8 cellular contexts compared by ENCODE assay signal in the genomic region with DNA sequence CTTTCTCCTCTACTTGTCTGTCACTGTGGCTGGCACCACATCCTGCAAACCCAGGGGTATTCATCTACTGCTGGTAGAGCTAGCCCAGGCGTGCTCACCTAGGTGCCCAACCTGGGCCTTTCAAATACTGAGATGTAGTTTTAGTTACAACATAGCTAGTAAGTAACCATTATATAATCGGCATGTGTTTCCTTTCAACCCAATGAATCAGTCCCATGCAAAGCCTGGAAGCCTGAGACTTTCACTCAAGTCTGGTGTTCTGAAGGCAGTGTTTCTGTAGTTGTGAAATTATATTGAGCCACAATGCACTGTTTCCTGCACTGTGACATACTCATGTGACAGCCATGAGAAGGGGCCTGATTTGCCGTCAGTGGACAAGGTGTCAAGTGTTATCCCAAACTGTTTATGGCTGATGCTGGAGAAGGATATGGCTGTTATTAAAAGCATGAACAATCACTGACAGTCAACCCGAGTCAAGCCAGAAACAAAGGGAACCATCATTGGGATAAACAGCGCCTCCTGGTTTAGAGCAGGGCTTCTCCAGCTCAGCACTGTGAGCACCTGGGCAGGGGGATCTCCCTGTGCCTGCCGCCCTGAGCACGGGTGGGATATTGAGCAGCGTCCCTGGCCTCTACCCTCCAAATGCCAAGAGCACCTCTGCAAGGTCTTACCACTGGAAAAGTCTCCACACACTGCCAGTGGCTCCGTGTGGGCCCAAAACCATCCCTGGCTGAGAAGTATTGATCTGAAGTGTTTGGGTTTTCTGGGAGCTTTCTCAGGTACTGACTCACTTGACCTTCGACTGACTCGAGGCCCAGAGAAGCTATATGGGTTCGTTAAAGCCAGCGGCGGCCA. TPM values are rescaled to one million over a fixed set of nuclear protein-coding genes. Genes with fewer than 3 reads are reported as not detected.
A peak's percentile ranks its signal among the peaks of the same experiment; 100 is the strongest.
DNase-seq lines count a peak whose midpoint lies in the region; ATAC-seq, FAIRE-seq and TF ChIP-seq lines count a peak whose summit lies in the region.

No MANE protein-coding gene starts in this region.

- peaks cover 35% of the 10 kb centered on the region for H4K20me1 ChIP-seq in keratinocyte (ENCODE audit: control insufficient read depth, extremely low read depth, insufficient read depth, low read length)

- H3K4me3 ChIP-seq in keratinocyte (ENCODE audit: control insufficient read depth in 2 of 3, extremely low read depth in 1 of 3, insufficient read depth in 2 of 3, low read depth in 1 of 3, low read length in 3 of 3) = peak overlapping the region; percentile 70 to 91 (median 79)

- H3K27me3 ChIP-seq in keratinocyte (ENCODE audit: control insufficient read depth, extremely low read depth, insufficient read depth, low read length) = no peaks in the 10 kb centered on the region

- no peaks in the 10 kb centered on the region for H3K9me3 ChIP-seq in keratinocyte (ENCODE audit: control insufficient read depth, low read depth, low read length)

- peaks cover 7% of the 10 kb centered on the region for H3K9me1 ChIP-seq in keratinocyte (ENCODE audit: control insufficient read depth, extremely low read depth, insufficient read depth, low read length)

- no peak overlapping the region for H2AFZ ChIP-seq in keratinocyte (ENCODE audit: control insufficient read depth, low read length)

- dilution Hi-C loops in keratinocyte (cut with MboI; ENCODE audit: extremely low pct_ligation_motif_present, low sequenced_read_pairs) = no loop called here

- H3K9ac ChIP-seq in keratinocyte (ENCODE audit: control insufficient read depth, extremely low read depth, insufficient read depth, low read length) = peak overlapping the region; percentile 87

- DNase-seq in NCI-H2227 (lab: John Stamatoyannopoulos, UW; ENCODE audit: unreplicated experiment) (peak; percentile 33), NCI-H2227 treated with DMSO at 0.1 percent for 48 hours (lab: John Stamatoyannopoulos, UW) (no peak), keratinocyte (ENCODE audit: low read depth, low spot score) (no peak)
- peak; percentile 39 for DNase-seq in activated naive CD8-positive, alpha-beta T cell treated with anti-CD3 and anti-CD28 coated beads, Interleukin-2, amount 50 U/mL, for 24 hours

- H3K4me1 ChIP-seq in keratinocyte (ENCODE audit: control insufficient read depth, extremely low read depth, insufficient read depth, low read length) = peaks cover 20% of the 10 kb centered on the region

- H3K36me3 ChIP-seq in keratinocyte (ENCODE audit: control insufficient read depth in 2 of 2, extremely low read depth in 1 of 2, insufficient read depth in 2 of 2, low read length in 2 of 2) = peaks cover 33 to 41% of the 10 kb centered on the region in 2 experiments

- peaks cover 52% of the 10 kb centered on the region for H3K36me3 Mint-ChIP-seq in activated naive CD8-positive, alpha-beta T cell treated with anti-CD3 and anti-CD28 coated beads, Interleukin-2, amount 50 U/mL, for 24 hours (ENCODE audit: low read depth)
- H3K36me3 Mint-ChIP-seq in stimulated activated naive CD8-positive, alpha-beta T cell treated with anti-CD3 and anti-CD28 coated beads, Interleukin-15, Interleukin-2, amounts not matched to agents 100 ng/mL and 50 ng/mL, for 24 hours (ENCODE audit: low read depth) = peaks cover 65% of the 10 kb centered on the region

- H3K9me3 Mint-ChIP-seq in activated naive CD8-positive, alpha-beta T cell treated with anti-CD3 and anti-CD28 coated beads, Interleukin-2, amount 50 U/mL, for 24 hours = no peaks in the 10 kb centered on the region
- no peaks in the 10 kb centered on the region for H3K9me3 Mint-ChIP-seq in stimulated activated naive CD8-positive, alpha-beta T cell treated with anti-CD3 and anti-CD28 coated beads, Interleukin-15, Interleukin-2, amounts not matched to agents 100 ng/mL and 50 ng/mL, for 24 hours

- H3K4me3 Mint-ChIP-seq in activated naive CD8-positive, alpha-beta T cell treated with anti-CD3 and anti-CD28 coated beads, Interleukin-2, amount 50 U/mL, for 24 hours = peak overlapping the region; percentile 89
- H3K4me3 Mint-ChIP-seq in stimulated activated naive CD8-positive, alpha-beta T cell treated with anti-CD3 and anti-CD28 coated beads, Interleukin-15, Interleukin-2, amounts not matched to agents 100 ng/mL and 50 ng/mL, for 24 hours = peak overlapping the region; percentile 93

- TF ChIP-seq CTCF in LNCAP (IDR thresholded peaks at IDR 0.05) (peak; percentile 56), keratinocyte (optimal IDR thresholded peaks at IDR 0.05 in 1 of 3, IDR thresholded peaks at IDR 0.05 in 1 of 3, conservative IDR thresholded peaks at IDR 0.05 in 1 of 3; ENCODE audit: extremely low read depth in 1 of 3, insufficient read depth in 2 of 3, low read length in 3 of 3) (peak; percentile 56 to 63 (median 58))

- H3K27ac ChIP-seq in keratinocyte (ENCODE audit: control insufficient read depth, insufficient read depth, low read length) = peak overlapping the region; percentile 79

- peak overlapping the region; percentile 91 for H3K4me2 ChIP-seq in keratinocyte (ENCODE audit: control insufficient read depth, extremely low read depth, insufficient read depth, low read depth, low read length)

- H3K79me2 ChIP-seq in keratinocyte (ENCODE audit: control insufficient read depth, insufficient read depth, low read length) = peaks cover 69% of the 10 kb centered on the region

- no peaks in the 10 kb centered on the region for H3K27me3 Mint-ChIP-seq in activated naive CD8-positive, alpha-beta T cell treated with anti-CD3 and anti-CD28 coated beads, Interleukin-2, amount 50 U/mL, for 24 hours
- H3K27me3 Mint-ChIP-seq in stimulated activated naive CD8-positive, alpha-beta T cell treated with anti-CD3 and anti-CD28 coated beads, Interleukin-15, Interleukin-2, amounts not matched to agents 100 ng/mL and 50 ng/mL, for 24 hours = no peaks in the 10 kb centered on the region

- H3K4me1 Mint-ChIP-seq in activated naive CD8-positive, alpha-beta T cell treated with anti-CD3 and anti-CD28 coated beads, Interleukin-2, amount 50 U/mL, for 24 hours = peaks cover 47% of the 10 kb centered on the region
- peaks cover 48% of the 10 kb centered on the region for H3K4me1 Mint-ChIP-seq in stimulated activated naive CD8-positive, alpha-beta T cell treated with anti-CD3 and anti-CD28 coated beads, Interleukin-15, Interleukin-2, amounts not matched to agents 100 ng/mL and 50 ng/mL, for 24 hours (ENCODE audit: low read depth)

- no peak for FAIRE-seq in keratinocyte (lab: Jason Lieb, UNC)

- peak overlapping the region; percentile 90 for H3K27ac Mint-ChIP-seq in activated naive CD8-positive, alpha-beta T cell treated with anti-CD3 and anti-CD28 coated beads, Interleukin-2, amount 50 U/mL, for 24 hours
- peak overlapping the region; percentile 96 for H3K27ac Mint-ChIP-seq in stimulated activated naive CD8-positive, alpha-beta T cell treated with anti-CD3 and anti-CD28 coated beads, Interleukin-15, Interleukin-2, amounts not matched to agents 100 ng/mL and 50 ng/mL, for 24 hours

- peak; percentile 44 for ATAC-seq in activated naive CD8-positive, alpha-beta T cell treated with anti-CD3 and anti-CD28 coated beads, Interleukin-2, amount 50 U/mL, for 24 hours
- ATAC-seq in GM21717 (IDR thresholded peaks at IDR 0.05; ENCODE audit: unreplicated experiment) (no peak), GM21423 (IDR thresholded peaks at IDR 0.05; ENCODE audit: unreplicated experiment) (no peak)

RNA-seq across cellular contexts. Expression of gene PSMA7, which starts 1.6 kb away (rescaled TPM):
- 383 to 439 TPM (median 412 TPM) in 3 replicates for polyA plus RNA-seq in keratinocyte
- 290 TPM for polyA plus RNA-seq in keratinocyte (2011; ENCODE audit: low read depth)
- polyA plus RNA-seq in keratinocyte (2011; cell fraction: cytosol; rRNA removed) = 305 and 407 TPM in 2 replicates
- 217 and 261 TPM in 2 replicates for polyA plus RNA-seq in keratinocyte (2011; cell fraction: nucleus; rRNA removed)
- polyA plus RNA-seq in keratinocyte (2012; ENCODE audit: low replicate concordance) = 305 and 382 TPM in 2 replicates
- polyA minus RNA-seq in keratinocyte = 194 to 304 TPM (median 205 TPM) in 3 replicates
- polyA minus RNA-seq in keratinocyte (2011; cell fraction: cytosol; rRNA and poly(A)+ RNA removed) = 195 TPM
- polyA minus RNA-seq in keratinocyte (2011; cell fraction: nucleus; rRNA and poly(A)+ RNA removed) = 41.3 and 45.3 TPM in 2 replicates

RNA-seq across cellular contexts. Expression of gene SS18L1, which starts 1.9 kb away (rescaled TPM):
- 5.0 to 13.6 TPM (median 9.4 TPM) in 3 replicates for polyA plus RNA-seq in keratinocyte
- polyA plus RNA-seq in keratinocyte (2011; ENCODE audit: low read depth) = 13.1 TPM
- 4.1 and 4.4 TPM in 2 replicates for polyA plus RNA-seq in keratinocyte (2011; cell fraction: cytosol; rRNA removed)
- 25.0 and 27.0 TPM in 2 replicates for polyA plus RNA-seq in keratinocyte (2011; cell fraction: nucleus; rRNA removed)
- polyA plus RNA-seq in keratinocyte (2012; ENCODE audit: low replicate concordance) = 5.2 and 9.4 TPM in 2 replicates
- polyA minus RNA-seq in keratinocyte = 7.2 to 10.8 TPM (median 7.6 TPM) in 3 replicates
- polyA minus RNA-seq in keratinocyte (2011; cell fraction: cytosol; rRNA and poly(A)+ RNA removed) = 17.6 TPM
- 15.0 and 17.8 TPM in 2 replicates for polyA minus RNA-seq in keratinocyte (2011; cell fraction: nucleus; rRNA and poly(A)+ RNA removed)

RNA-seq across cellular contexts. Expression of gene LSM14B, which starts 19.3 kb away (rescaled TPM):
- polyA plus RNA-seq in keratinocyte = 19.9 to 21.7 TPM (median 20.0 TPM) in 3 replicates
- polyA plus RNA-seq in keratinocyte (2011; ENCODE audit: low read depth) = 17.0 TPM
- 20.6 and 28.3 TPM in 2 replicates for polyA plus RNA-seq in keratinocyte (2011; cell fraction: cytosol; rRNA removed)
- 30.7 and 35.5 TPM in 2 replicates for polyA plus RNA-seq in keratinocyte (2011; cell fraction: nucleus; rRNA removed)
- polyA plus RNA-seq in keratinocyte (2012; ENCODE audit: low replicate concordance) = 22.6 and 25.9 TPM in 2 replicates
- polyA minus RNA-seq in keratinocyte = 20.7 to 28.7 TPM (median 21.6 TPM) in 3 replicates
- polyA minus RNA-seq in keratinocyte (2011; cell fraction: cytosol; rRNA and poly(A)+ RNA removed) = 28.8 TPM
- 9.0 and 16.1 TPM in 2 replicates for polyA minus RNA-seq in keratinocyte (2011; cell fraction: nucleus; rRNA and poly(A)+ RNA removed)

RNA-seq across cellular contexts. Expression of gene MTG2, which starts 41.2 kb away (rescaled TPM):
- 24.7 to 31.4 TPM (median 29.5 TPM) in 3 replicates for polyA plus RNA-seq in keratinocyte
- polyA plus RNA-seq in keratinocyte (2011; ENCODE audit: low read depth) = 13.3 TPM
- polyA plus RNA-seq in keratinocyte (2011; cell fraction: cytosol; rRNA removed) = 15.9 and 24.7 TPM in 2 replicates
- 56.1 and 56.4 TPM in 2 replicates for polyA plus RNA-seq in keratinocyte (2011; cell fraction: nucleus; rRNA removed)
- 24.9 and 32.2 TPM in 2 replicates for polyA plus RNA-seq in keratinocyte (2012; ENCODE audit: low replicate concordance)
- polyA minus RNA-seq in keratinocyte = 12.2 to 20.5 TPM (median 19.8 TPM) in 3 replicates
- 19.2 TPM for polyA minus RNA-seq in keratinocyte (2011; cell fraction: cytosol; rRNA and poly(A)+ RNA removed)
- 19.1 and 27.1 TPM in 2 replicates for polyA minus RNA-seq in keratinocyte (2011; cell fraction: nucleus; rRNA and poly(A)+ RNA removed)

Comparison
In these comparisons a context has a peak if more than half of its experiments do, and no peak if none do; other contexts are left out.
1. DNase-seq: peak in NCI-H2227 (single experiment) and activated naive CD8-positive, alpha-beta T cell treated with anti-CD3 and anti-CD28 coated beads, Interleukin-2, amount 50 U/mL, for 24 hours (single experiment); none in NCI-H2227 treated with DMSO at 0.1 percent for 48 hours (single experiment) and keratinocyte (single experiment).